ENCODE assay signal across 8 cellular contexts in the genomic region with DNA sequence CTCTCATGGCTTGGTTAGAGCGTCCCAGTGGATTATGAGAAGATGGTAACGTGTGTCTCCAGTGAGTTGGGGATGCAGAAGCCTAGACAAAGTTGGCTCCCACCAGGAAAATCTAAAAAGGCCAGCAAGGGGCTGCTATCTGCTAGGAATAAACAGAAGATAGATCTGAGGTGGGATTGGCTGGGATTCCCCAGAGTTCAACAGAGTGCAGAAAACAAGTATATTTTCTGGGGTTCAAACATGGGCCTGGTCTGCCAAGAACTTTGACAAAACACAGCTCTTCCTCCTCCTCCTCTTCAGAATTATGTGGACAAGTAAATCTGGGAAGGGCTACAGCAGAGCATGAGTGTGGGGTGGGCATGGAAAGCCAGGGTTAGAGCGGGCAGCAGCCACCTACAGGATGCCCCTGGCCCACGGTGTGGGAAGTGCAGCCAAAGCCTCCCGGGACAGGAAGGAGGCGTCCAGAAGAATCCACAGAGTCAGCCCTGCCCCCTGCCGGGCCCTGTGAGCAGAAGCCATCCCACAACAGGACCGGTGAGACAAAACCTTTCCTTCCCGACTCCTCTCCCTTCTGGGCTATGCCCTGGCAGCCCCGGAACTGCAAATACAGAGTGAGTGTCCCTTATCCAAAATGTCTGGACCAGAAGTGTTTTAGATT.
DNase-seq lines count a peak whose midpoint lies in the region; ATAC-seq, FAIRE-seq and TF ChIP-seq lines count a peak whose summit lies in the region.

No MANE protein-coding gene starts in this region.

- BruUV-seq in Panc1 (replicated peaks; lab: Mats Ljungman, UMichigan): no TSS peak

- H3K9me3 ChIP-seq in Panc1 (ENCODE audit: control insufficient read depth, insufficient read depth, low read depth, low read length): no peaks in the 10 kb centered on the region
- H3K9me3 ChIP-seq in muscle layer of colon (ENCODE audit: low read length): no peaks in the 10 kb centered on the region

- CTCF ChIA-PET in Panc1 (lab: Charles Lee): interaction anchor here (0.8 kb wide), 1 partner anchor 9 kb away, joined by 4 read pairs; no protein-coding TSS in a partner anchor

- FAIRE-seq in HTR-8/SVneo (lab: Jason Lieb, UNC): no peak

- POLR2A ChIA-PET in Panc1 (lab: Charles Lee): no interaction called here

- H3K9ac ChIP-seq in muscle layer of colon (ENCODE audit: low read length): no peak overlapping the region

- no peak; the same call in 1 of the 2 replicates for TF ChIP-seq CTCF in Panc1 (IDR thresholded peaks at IDR 0.05)

- H3K27ac ChIP-seq in Panc1 (ENCODE audit: low read length) (no peak overlapping the region), muscle layer of colon (ENCODE audit: low read depth, low read length) (peak overlapping the region; percentile 49)

- H3K36me3 ChIP-seq in Panc1 (ENCODE audit: control insufficient read depth, insufficient read depth, low read length): no peaks in the 10 kb centered on the region
- H3K36me3 ChIP-seq in muscle layer of colon (ENCODE audit: insufficient read depth, low read length): no peaks in the 10 kb centered on the region

- DNase-seq in Panc1 (ENCODE audit: low read depth, low spot score): no peak
- peak; percentile 9 for DNase-seq in effector CD8-positive, alpha-beta T cell (lab: John Stamatoyannopoulos, UW)
- no peak for DNase-seq in HTR-8/SVneo (ENCODE audit: insufficient read length, low spot score)
- DNase-seq in KG1 (lab: John Stamatoyannopoulos, UW): no peak

- H3K4me3 ChIP-seq in Panc1 (ENCODE audit: low read depth in 2 of 2, low read length in 2 of 2): no peak overlapping the region
- no peak overlapping the region for H3K4me3 ChIP-seq in muscle layer of colon (ENCODE audit: low read depth in 1 of 2, low read length in 2 of 2)

- intact Hi-C loops in Panc1 (cut with micrococcal nuclease; ENCODE audit: unreplicated experiment): no loop called here

- peaks cover 4% of the 10 kb centered on the region; the same call in 1 of the 2 replicates for H3K4me1 ChIP-seq in Panc1 (ENCODE audit: control insufficient read depth, insufficient read depth, low read length)
- H3K4me1 ChIP-seq in muscle layer of colon (ENCODE audit: insufficient read depth, low read length): peaks cover 46% of the 10 kb centered on the region

- H3K27me3 ChIP-seq in Panc1 (ENCODE audit: control insufficient read depth, insufficient read depth, low read length) (peaks cover 5% of the 10 kb centered on the region), muscle layer of colon (ENCODE audit: control insufficient read depth in 1 of 2, insufficient read depth in 2 of 2, low read length in 2 of 2) (no peaks in the 10 kb centered on the region)

- peak; percentile 40 for ATAC-seq in GM18909 (IDR thresholded peaks at IDR 0.05; ENCODE audit: poor library complexity, unreplicated experiment)
- peak; percentile 73 for ATAC-seq in Panc1
- no peak for ATAC-seq in HG03439 (IDR thresholded peaks at IDR 0.05; ENCODE audit: unreplicated experiment)
- no peak for ATAC-seq in HG02610 (IDR thresholded peaks at IDR 0.05; ENCODE audit: unreplicated experiment)

- in situ Hi-C loops in Panc1 (cut with HindIII; ENCODE audit: low pct_unique_long_range_greater_than_20kb, low sequenced_read_pairs): no loop called here

Comparison
In these comparisons a context has a peak if more than half of its experiments do, and no peak if none do; other contexts are left out.
1. ATAC-seq: peak in GM18909 (single experiment) and Panc1 (single experiment); none in HG03439 (single experiment) and HG02610 (single experiment).